Comparison of ENCODE assay signal across 13 cellular contexts in genomic region chr6:4319992-4320683, GRCh38.
DNase-seq lines count a peak whose midpoint lies in the region; ATAC-seq and TF ChIP-seq lines count a peak whose summit lies in the region.
"Had no signal": no experiment of that assay in that cellular context is flagged by ENCODE, and none has a peak within 500 bp of the region (broad histone marks: within the 10 kb centered on the region; RNA-seq: fewer than 3 reads in every experiment).

No MANE protein-coding gene starts in this region.

- no peaks in the 10 kb centered on the region for H3K27me3 ChIP-seq in BLaER1 treated with 17β-estradiol and CSF1 and Interleukin-3, amounts not matched to agents 10 nM and 100 nM

- intact Hi-C loops in mucosa of descending colon (cut with DNase I, micrococcal nuclease): no loop called here

- H3K9ac ChIP-seq in BLaER1 treated with 17β-estradiol and CSF1 and Interleukin-3, amounts not matched to agents 10 nM and 100 nM: no peak overlapping the region

- peak; percentile 57 for ATAC-seq in mucosa of descending colon
- no peak for ATAC-seq in HG03097 (IDR thresholded peaks at IDR 0.05; ENCODE audit: low FRiP score, unreplicated experiment)

- no peaks in the 10 kb centered on the region for H3K36me3 ChIP-seq in BLaER1 treated with 17β-estradiol and CSF1 and Interleukin-3, amounts not matched to agents 10 nM and 100 nM
- H3K36me3 ChIP-seq in mucosa of descending colon (ENCODE audit: low read depth): no peaks in the 10 kb centered on the region

- peak overlapping the region in 1 of 11 experiments; percentile 78; a peak in 1 of 22 replicates for H3K27ac ChIP-seq in BLaER1 treated with 17β-estradiol and CSF1 and Interleukin-3, amounts not matched to agents 10 nM and 100 nM

- H4K20me1 ChIP-seq in BLaER1 treated with 17β-estradiol and CSF1 and Interleukin-3, amounts not matched to agents 10 nM and 100 nM: no peaks in the 10 kb centered on the region

- no peaks in the 10 kb centered on the region for H3K9me3 ChIP-seq in BLaER1 treated with 17β-estradiol and CSF1 and Interleukin-3, amounts not matched to agents 10 nM and 100 nM (replicated peaks in 1 of 11)
- H3K9me3 ChIP-seq in mucosa of descending colon: no peaks in the 10 kb centered on the region

- peak overlapping the region in 6 of 11 experiments; percentile 20 to 85 (median 59); a peak in 11 of 22 replicates for H3K4me2 ChIP-seq in BLaER1 treated with 17β-estradiol and CSF1 and Interleukin-3, amounts not matched to agents 10 nM and 100 nM

- H3K4me3 ChIP-seq in BLaER1 treated with 17β-estradiol and CSF1 and Interleukin-3, amounts not matched to agents 10 nM and 100 nM: no peak overlapping the region
- H3K4me3 ChIP-seq in mucosa of descending colon: no peak overlapping the region

- H3K4me1 ChIP-seq in BLaER1 treated with 17β-estradiol and CSF1 and Interleukin-3, amounts not matched to agents 10 nM and 100 nM: peaks cover 0 to 71% (median 19%) of the 10 kb centered on the region in 10 experiments; a peak in 14 of 20 replicates
- peaks cover 37% of the 10 kb centered on the region for H3K4me1 ChIP-seq in mucosa of descending colon (ENCODE audit: low read depth)

- DNase-seq in NCI-H460 (ENCODE audit: extremely low read depth, low read depth): peak; percentile 21
- DNase-seq in dedifferentiated amniotic fluid mesenchymal stem cell (ENCODE audit: extremely low spot score): peak; percentile 74
- DNase-seq in mucosa of descending colon: no peak
- no peak for DNase-seq in NK-92 treated with Interleukin-12 subunit alpha and Interleukin-12 subunit beta, amount 100 ng/mL, for 24 hours (lab: John Stamatoyannopoulos, UW)
- DNase-seq in NCI-H1694 treated with DMSO at 0.1 percent for 48 hours (lab: John Stamatoyannopoulos, UW): no peak
- no peak for DNase-seq in NCI-H82 treated with DMSO at 0.1 percent for 48 hours (lab: John Stamatoyannopoulos, UW; ENCODE audit: unreplicated experiment)
- DNase-seq: activated CD4-positive, alpha-beta T cell treated with anti-CD3 and anti-CD28 coated beads, Interleukin-2, amount 50 U/mL, for 48 hours; CD8-positive, alpha-beta memory T cell; effector CD4-positive, alpha-beta T cell; naive B cell; NCI-H82 had no signal

- TF ChIP-seq CTCF in mucosa of descending colon (IDR thresholded peaks at IDR 0.05): no peak

Comparison
In these comparisons a context has a peak if more than half of its experiments do, and no peak if none do; other contexts are left out.
1. DNase-seq: peak in NCI-H460 (single experiment) and dedifferentiated amniotic fluid mesenchymal stem cell (single experiment); none in mucosa of descending colon (0 of 3), NK-92 treated with Interleukin-12 subunit alpha and Interleukin-12 subunit beta, amount 100 ng/mL, for 24 hours (single experiment), NCI-H1694 treated with DMSO at 0.1 percent for 48 hours (single experiment) and NCI-H82 treated with DMSO at 0.1 percent for 48 hours (single experiment).